Comparison of ENCODE assay signal across 23 cellular contexts in the genomic region with DNA sequence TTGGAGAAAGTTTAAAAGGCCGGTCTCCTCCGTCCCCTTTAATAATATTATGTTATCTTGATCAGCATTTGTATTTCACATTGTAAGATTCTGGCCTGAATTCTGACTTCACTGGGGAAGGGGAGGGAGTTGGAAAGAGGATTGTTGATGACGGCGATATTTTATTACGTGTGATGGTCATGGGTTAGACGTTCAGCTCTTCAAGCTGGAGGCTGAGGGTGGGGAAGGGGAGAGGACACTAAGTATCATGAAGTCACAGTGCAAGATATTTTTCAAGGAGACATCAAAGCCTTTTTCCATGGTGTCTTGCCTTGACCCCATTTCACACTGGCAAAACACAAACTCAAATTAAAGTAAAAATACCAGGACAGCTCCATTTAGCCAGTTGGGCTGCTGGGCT.
DNase-seq lines count a peak whose midpoint lies in the region; ATAC-seq and TF ChIP-seq lines count a peak whose summit lies in the region.
"Had no signal": no experiment of that assay in that cellular context is flagged by ENCODE, and none has a peak within 500 bp of the region (broad histone marks: within the 10 kb centered on the region; RNA-seq: fewer than 3 reads in every experiment).

No MANE protein-coding gene starts in this region.

- ATAC-seq in upper lobe of right lung (no peak), HG03280 (IDR thresholded peaks at IDR 0.05; ENCODE audit: unreplicated experiment) (no peak), natural killer cell (no peak), mucosa of descending colon (no peak)
- ATAC-seq: HCT116 had no signal

- H3K27me3 ChIP-seq in H9 (ENCODE audit: insufficient read depth, low read length) (peaks cover 6% of the 10 kb centered on the region; the same call in 1 of the 2 replicates), upper lobe of right lung (peaks cover 34% of the 10 kb centered on the region)

- H3K27ac Mint-ChIP-seq in H9 (no peak overlapping the region), nephron (peak overlapping the region; percentile 82 to 96 (median 84)), natural killer cell (no peak overlapping the region)
- H3K27ac Mint-ChIP-seq: CD4-positive, alpha-beta T cell; IgD-negative memory B cell had no signal

- H2BK20ac ChIP-seq in H9 (ENCODE audit: low read depth, low read length, poor library complexity, severe bottlenecking): no peak overlapping the region

- no peak overlapping the region for H3K4me2 ChIP-seq in H9 (ENCODE audit: insufficient read depth, insufficient read length, low read length)
- H3K4me2 ChIP-seq: BLaER1 treated with 17β-estradiol and CSF1 and Interleukin-3, amounts not matched to agents 10 nM and 100 nM; KMS-11 had no signal

- no peak overlapping the region for H3K56ac ChIP-seq in H9 (ENCODE audit: insufficient read length, low read depth, low read length)

- H3K9me3 Mint-ChIP-seq in H9 (peaks cover 10 to 15% of the 10 kb centered on the region in 2 experiments), nephron (peaks cover 37% of the 10 kb centered on the region), natural killer cell (peaks cover 0 to 4% of the 10 kb centered on the region in 2 donors)
- H3K9me3 Mint-ChIP-seq: CD4-positive, alpha-beta T cell had no signal

- no peak overlapping the region for H2BK12ac ChIP-seq in H9 (ENCODE audit: insufficient read length, low read depth, low read length)

- no peak for DNase-seq in H9
- DNase-seq in left kidney (ENCODE audit: low read depth, low spot score): peak; percentile 72
- DNase-seq in upper lobe of right lung: no peak
- no peak for DNase-seq in activated CD4-positive, alpha-beta T cell treated with anti-CD3 and anti-CD28 coated beads, Interleukin-2, amount 50 U/mL, for 1 hour
- no peak for DNase-seq in natural killer cell
- no peak for DNase-seq in mucosa of descending colon
- DNase-seq: AML-193; CD4-positive, alpha-beta T cell; DMS53; GF-D8; MM.1S; NCI-H2029; NCI-H446; NCI-H524 treated with DMSO at 0.1 percent for 48 hours; NK-92 treated with Interleukin-12 subunit alpha and Interleukin-12 subunit beta, amount 100 ng/mL, for 24 hours; SHP77 had no signal

- no peak overlapping the region for H4K5ac ChIP-seq in H9 (ENCODE audit: insufficient read length, low read depth, low read length)

- H3K36me3 ChIP-seq in upper lobe of right lung (no peaks in the 10 kb centered on the region), mucosa of descending colon (ENCODE audit: low read depth) (no peaks in the 10 kb centered on the region)
- H3K36me3 ChIP-seq: BLaER1 treated with 17β-estradiol and CSF1 and Interleukin-3, amounts not matched to agents 10 nM and 100 nM had no signal

- no peaks in the 10 kb centered on the region for H3K79me2 ChIP-seq in H9 (ENCODE audit: insufficient read depth, low read length)

- TF ChIP-seq CTCF in H9 (conservative IDR thresholded peaks at IDR 0.05) (no peak), nephron (IDR thresholded peaks at IDR 0.05; ENCODE audit: unreplicated experiment in 3 of 3) (no peak), upper lobe of right lung (IDR thresholded peaks at IDR 0.05) (no peak), natural killer cell (IDR thresholded peaks at IDR 0.05) (no peak), mucosa of descending colon (IDR thresholded peaks at IDR 0.05) (no peak)

- H3K23me2 ChIP-seq in H9 (ENCODE audit: insufficient read length, low read depth, low read length, poor library complexity, severe bottlenecking): peaks cover 9% of the 10 kb centered on the region

- H3K4ac ChIP-seq in H9 (ENCODE audit: low read depth, low read length): no peak overlapping the region

- H3K9me3 ChIP-seq in H9 (ENCODE audit: control insufficient read depth, low read depth, low read length) (no peaks in the 10 kb centered on the region), upper lobe of right lung (no peaks in the 10 kb centered on the region), mucosa of descending colon (peaks cover 3% of the 10 kb centered on the region)

- H4K20me1 ChIP-seq in H9 (ENCODE audit: control insufficient read depth, insufficient read depth, insufficient read length): no peaks in the 10 kb centered on the region

- H3K4me3 ChIP-seq in upper lobe of right lung (peak overlapping the region; percentile 42), mucosa of descending colon (no peak overlapping the region)
- H3K4me3 ChIP-seq: BLaER1 treated with 17β-estradiol and CSF1 and Interleukin-3, amounts not matched to agents 10 nM and 100 nM had no signal

- no peak overlapping the region for H3K9ac ChIP-seq in H9 (ENCODE audit: extremely low read depth, insufficient read length, low read length)
- H3K9ac ChIP-seq: BLaER1 treated with 17β-estradiol and CSF1 and Interleukin-3, amounts not matched to agents 10 nM and 100 nM; KMS-11 had no signal

- no peak overlapping the region for H3K14ac ChIP-seq in H9 (ENCODE audit: insufficient read depth, low read length)

- no peak overlapping the region for H4K91ac ChIP-seq in H9 (ENCODE audit: insufficient read length, low read depth, low read length)

- 100% methylated on average over 4 of the region's 6 CpGs for WGBS in H9 (ENCODE audit: extremely low coverage, insufficient read length, low lambda C conversion rate)

- H3K79me1 ChIP-seq in H9 (ENCODE audit: insufficient read depth, low read depth, low read length, poor library complexity, severe bottlenecking): no peaks in the 10 kb centered on the region

- no peak overlapping the region for H2BK15ac ChIP-seq in H9 (ENCODE audit: low read depth, low read length)

- H3K36me3 Mint-ChIP-seq in H9 (ENCODE audit: insufficient read depth in 1 of 3, low read depth in 3 of 3) (peaks cover 0 to 13% (median 6%) of the 10 kb centered on the region in 3 experiments; a peak in 4 of 7 replicates), nephron (ENCODE audit: low read depth) (peaks cover 33% of the 10 kb centered on the region), natural killer cell (peaks cover 15% of the 10 kb centered on the region)
- H3K36me3 Mint-ChIP-seq: IgD-negative memory B cell had no signal

- no peak overlapping the region for H2AK5ac ChIP-seq in H9 (ENCODE audit: insufficient read length, low read length)

- H3K23ac ChIP-seq in H9 (ENCODE audit: insufficient read length, low read depth, low read length): no peak overlapping the region

- H3K27me3 Mint-ChIP-seq in H9 (ENCODE audit: low read depth): peaks cover 68% of the 10 kb centered on the region
- peaks cover 55% of the 10 kb centered on the region for H3K27me3 Mint-ChIP-seq in nephron (ENCODE audit: low read depth)
- peaks cover 35 to 38% of the 10 kb centered on the region in 2 donors for H3K27me3 Mint-ChIP-seq in natural killer cell (ENCODE audit: low read depth in 2 of 2)

- H3K27ac ChIP-seq in H9 (ENCODE audit: insufficient read length, low read depth, low read length): no peak overlapping the region
- peak overlapping the region; percentile 83 for H3K27ac ChIP-seq in upper lobe of right lung
- H3K27ac ChIP-seq: BLaER1 treated with 17β-estradiol and CSF1 and Interleukin-3, amounts not matched to agents 10 nM and 100 nM; HL-60; KMS-11 had no signal

- H2BK5ac ChIP-seq in H9 (ENCODE audit: insufficient read length, low read length): no peak overlapping the region

- no peak overlapping the region for H3K18ac ChIP-seq in H9 (ENCODE audit: insufficient read length, low read depth, low read length)

- no peak overlapping the region for H2AFZ ChIP-seq in H9 (ENCODE audit: low read length)

- H3T11ph ChIP-seq in H9 (ENCODE audit: low read length): no peak overlapping the region

- H3K4me1 Mint-ChIP-seq in H9: peaks cover 37% of the 10 kb centered on the region in 2 experiments
- peaks cover 43% of the 10 kb centered on the region for H3K4me1 Mint-ChIP-seq in nephron
- no peaks in the 10 kb centered on the region for H3K4me1 Mint-ChIP-seq in natural killer cell

- H4K8ac ChIP-seq in H9 (replicated peaks; ENCODE audit: insufficient read length, low read depth, low read length): no peak overlapping the region

- H3K4me3 Mint-ChIP-seq in H9 (no peak overlapping the region), nephron (peak overlapping the region; percentile 13 to 35 (median 17)), natural killer cell (no peak overlapping the region)
- H3K4me3 Mint-ChIP-seq: CD4-positive, alpha-beta T cell; IgD-negative memory B cell had no signal

- peak overlapping the region; percentile 1 for H2BK120ac ChIP-seq in H9 (ENCODE audit: low read depth, low read length, poor library complexity, severe bottlenecking)

- peaks cover 9% of the 10 kb centered on the region for H3K4me1 ChIP-seq in H9 (ENCODE audit: insufficient read depth, low read length)
- peaks cover 3% of the 10 kb centered on the region for H3K4me1 ChIP-seq in upper lobe of right lung
- H3K4me1 ChIP-seq in mucosa of descending colon (ENCODE audit: low read depth): peaks cover 16% of the 10 kb centered on the region
- H3K4me1 ChIP-seq: BLaER1 treated with 17β-estradiol and CSF1 and Interleukin-3, amounts not matched to agents 10 nM and 100 nM had no signal

- intact Hi-C loops in upper lobe of right lung (cut with DNase I) (no loop called here), natural killer cell (cut with micrococcal nuclease) (no loop called here), mucosa of descending colon (cut with DNase I, micrococcal nuclease) (no loop called here)

Comparison
In these comparisons a context has a peak if more than half of its experiments do, and no peak if none do; other contexts are left out.
1. H3K27ac Mint-ChIP-seq: peak in nephron (3 of 3); none in H9 (0 of 3) and natural killer cell (0 of 2).
2. H3K4me3 Mint-ChIP-seq: peak in nephron (3 of 3); none in H9 (0 of 2) and natural killer cell (single experiment).